1 cellular context compared by ENCODE assay signal in the genomic region with DNA sequence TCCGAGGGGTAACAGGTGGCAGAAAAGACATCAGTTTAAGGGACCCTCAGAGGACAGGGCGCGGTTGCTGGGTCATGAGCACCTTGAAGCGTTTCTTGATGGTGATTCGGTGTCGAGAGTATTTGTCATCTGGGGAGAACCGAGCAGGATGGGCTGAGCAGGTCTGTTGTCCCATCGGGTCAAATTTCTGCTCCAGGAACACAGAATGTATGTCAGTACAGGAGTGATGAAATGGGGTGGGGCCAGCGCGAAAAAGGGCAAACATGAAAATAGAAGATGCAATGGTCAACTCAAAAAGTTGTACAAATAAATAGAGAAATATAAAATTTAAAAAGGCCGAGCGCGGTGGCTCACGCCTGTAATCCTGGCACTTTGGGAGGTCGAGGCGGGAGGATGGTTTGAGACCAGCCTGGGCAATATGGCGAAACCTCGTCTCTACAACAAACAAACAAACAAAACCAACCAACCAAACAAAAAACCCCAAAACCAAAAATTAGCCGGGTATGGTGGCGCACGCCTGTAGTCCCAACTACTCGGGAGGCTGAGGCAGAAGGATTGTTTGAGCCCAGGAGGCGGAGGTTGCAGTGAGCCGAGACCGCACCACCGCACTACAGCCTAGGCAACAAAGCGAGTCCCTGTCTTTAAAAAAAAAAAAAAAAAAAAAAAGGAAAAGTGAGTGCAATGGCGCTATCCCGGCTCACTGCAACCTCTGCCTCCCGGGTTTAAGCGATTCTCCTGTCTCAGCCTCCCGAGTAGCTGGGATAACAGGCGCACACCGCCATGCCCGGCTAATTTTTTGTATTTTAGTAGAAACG.
TF ChIP-seq lines count a peak whose summit lies in the region.

No MANE protein-coding gene starts in this region.

TF ChIP-seq in HEK293, 187 proteins besides CTCF, POLR2A, EP300 and RAD21 (continued from another document):
- TF ChIP-seq, protein P1, sequence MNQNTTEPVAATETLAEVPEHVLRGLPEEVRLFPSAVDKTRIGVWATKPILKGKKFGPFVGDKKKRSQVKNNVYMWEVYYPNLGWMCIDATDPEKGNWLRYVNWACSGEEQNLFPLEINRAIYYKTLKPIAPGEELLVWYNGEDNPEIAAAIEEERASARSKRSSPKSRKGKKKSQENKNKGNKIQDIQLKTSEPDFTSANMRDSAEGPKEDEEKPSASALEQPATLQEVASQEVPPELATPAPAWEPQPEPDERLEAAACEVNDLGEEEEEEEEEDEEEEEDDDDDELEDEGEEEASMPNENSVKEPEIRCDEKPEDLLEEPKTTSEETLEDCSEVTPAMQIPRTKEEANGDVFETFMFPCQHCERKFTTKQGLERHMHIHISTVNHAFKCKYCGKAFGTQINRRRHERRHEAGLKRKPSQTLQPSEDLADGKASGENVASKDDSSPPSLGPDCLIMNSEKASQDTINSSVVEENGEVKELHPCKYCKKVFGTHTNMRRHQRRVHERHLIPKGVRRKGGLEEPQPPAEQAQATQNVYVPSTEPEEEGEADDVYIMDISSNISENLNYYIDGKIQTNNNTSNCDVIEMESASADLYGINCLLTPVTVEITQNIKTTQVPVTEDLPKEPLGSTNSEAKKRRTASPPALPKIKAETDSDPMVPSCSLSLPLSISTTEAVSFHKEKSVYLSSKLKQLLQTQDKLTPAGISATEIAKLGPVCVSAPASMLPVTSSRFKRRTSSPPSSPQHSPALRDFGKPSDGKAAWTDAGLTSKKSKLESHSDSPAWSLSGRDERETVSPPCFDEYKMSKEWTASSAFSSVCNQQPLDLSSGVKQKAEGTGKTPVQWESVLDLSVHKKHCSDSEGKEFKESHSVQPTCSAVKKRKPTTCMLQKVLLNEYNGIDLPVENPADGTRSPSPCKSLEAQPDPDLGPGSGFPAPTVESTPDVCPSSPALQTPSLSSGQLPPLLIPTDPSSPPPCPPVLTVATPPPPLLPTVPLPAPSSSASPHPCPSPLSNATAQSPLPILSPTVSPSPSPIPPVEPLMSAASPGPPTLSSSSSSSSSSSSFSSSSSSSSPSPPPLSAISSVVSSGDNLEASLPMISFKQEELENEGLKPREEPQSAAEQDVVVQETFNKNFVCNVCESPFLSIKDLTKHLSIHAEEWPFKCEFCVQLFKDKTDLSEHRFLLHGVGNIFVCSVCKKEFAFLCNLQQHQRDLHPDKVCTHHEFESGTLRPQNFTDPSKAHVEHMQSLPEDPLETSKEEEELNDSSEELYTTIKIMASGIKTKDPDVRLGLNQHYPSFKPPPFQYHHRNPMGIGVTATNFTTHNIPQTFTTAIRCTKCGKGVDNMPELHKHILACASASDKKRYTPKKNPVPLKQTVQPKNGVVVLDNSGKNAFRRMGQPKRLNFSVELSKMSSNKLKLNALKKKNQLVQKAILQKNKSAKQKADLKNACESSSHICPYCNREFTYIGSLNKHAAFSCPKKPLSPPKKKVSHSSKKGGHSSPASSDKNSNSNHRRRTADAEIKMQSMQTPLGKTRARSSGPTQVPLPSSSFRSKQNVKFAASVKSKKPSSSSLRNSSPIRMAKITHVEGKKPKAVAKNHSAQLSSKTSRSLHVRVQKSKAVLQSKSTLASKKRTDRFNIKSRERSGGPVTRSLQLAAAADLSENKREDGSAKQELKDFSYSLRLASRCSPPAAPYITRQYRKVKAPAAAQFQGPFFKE (tag by site-specific recombination; IDR thresholded peaks at IDR 0.05; ENCODE audit: borderline replicate concordance) = no peak
- peak; percentile 47; the same call in 1 of the 2 replicates for TF ChIP-seq SCRT2 (tag by site-specific recombination; IDR thresholded peaks at IDR 0.05)
- no peak for TF ChIP-seq ZNF341 (tag by site-specific recombination; IDR thresholded peaks at IDR 0.05; ENCODE audit: low read depth)
- no peak for TF ChIP-seq ZNF521 (tag by site-specific recombination; IDR thresholded peaks at IDR 0.05)
- TF ChIP-seq ZNF658 (tag by site-specific recombination; IDR thresholded peaks at IDR 0.05) = no peak
- no peak for TF ChIP-seq MEIS1 (CRISPR knock-in tag; IDR thresholded peaks at IDR 0.05; ENCODE audit: borderline replicate concordance)
- no peak for TF ChIP-seq ZNF791 (tag by site-specific recombination; IDR thresholded peaks at IDR 0.05)
- TF ChIP-seq ZNF23 (tag by site-specific recombination; IDR thresholded peaks at IDR 0.05; ENCODE audit: borderline replicate concordance) = no peak
- TF ChIP-seq GLI2 (tag by site-specific recombination; IDR thresholded peaks at IDR 0.05; ENCODE audit: borderline replicate concordance, low read depth) = no peak
- no peak for TF ChIP-seq ZNF623 (tag by site-specific recombination; IDR thresholded peaks at IDR 0.05)
- no peak for TF ChIP-seq ZNF394 (tag by site-specific recombination; IDR thresholded peaks at IDR 0.05; ENCODE audit: borderline replicate concordance)
- no peak for TF ChIP-seq ZBTB1 (tag by site-specific recombination; IDR thresholded peaks at IDR 0.05)
- no peak for TF ChIP-seq ZNF324 (tag by site-specific recombination; IDR thresholded peaks at IDR 0.05)
- TF ChIP-seq ZNF19 (tag by site-specific recombination; IDR thresholded peaks at IDR 0.05; ENCODE audit: low read depth) = no peak
- TF ChIP-seq ZNF184 (tag by site-specific recombination; IDR thresholded peaks at IDR 0.05) = no peak
- no peak for TF ChIP-seq ZNF561 (tag by site-specific recombination; IDR thresholded peaks at IDR 0.05; ENCODE audit: borderline replicate concordance)
- no peak for TF ChIP-seq OVOL3 (tag by site-specific recombination; IDR thresholded peaks at IDR 0.05)
- TF ChIP-seq, protein P2, sequence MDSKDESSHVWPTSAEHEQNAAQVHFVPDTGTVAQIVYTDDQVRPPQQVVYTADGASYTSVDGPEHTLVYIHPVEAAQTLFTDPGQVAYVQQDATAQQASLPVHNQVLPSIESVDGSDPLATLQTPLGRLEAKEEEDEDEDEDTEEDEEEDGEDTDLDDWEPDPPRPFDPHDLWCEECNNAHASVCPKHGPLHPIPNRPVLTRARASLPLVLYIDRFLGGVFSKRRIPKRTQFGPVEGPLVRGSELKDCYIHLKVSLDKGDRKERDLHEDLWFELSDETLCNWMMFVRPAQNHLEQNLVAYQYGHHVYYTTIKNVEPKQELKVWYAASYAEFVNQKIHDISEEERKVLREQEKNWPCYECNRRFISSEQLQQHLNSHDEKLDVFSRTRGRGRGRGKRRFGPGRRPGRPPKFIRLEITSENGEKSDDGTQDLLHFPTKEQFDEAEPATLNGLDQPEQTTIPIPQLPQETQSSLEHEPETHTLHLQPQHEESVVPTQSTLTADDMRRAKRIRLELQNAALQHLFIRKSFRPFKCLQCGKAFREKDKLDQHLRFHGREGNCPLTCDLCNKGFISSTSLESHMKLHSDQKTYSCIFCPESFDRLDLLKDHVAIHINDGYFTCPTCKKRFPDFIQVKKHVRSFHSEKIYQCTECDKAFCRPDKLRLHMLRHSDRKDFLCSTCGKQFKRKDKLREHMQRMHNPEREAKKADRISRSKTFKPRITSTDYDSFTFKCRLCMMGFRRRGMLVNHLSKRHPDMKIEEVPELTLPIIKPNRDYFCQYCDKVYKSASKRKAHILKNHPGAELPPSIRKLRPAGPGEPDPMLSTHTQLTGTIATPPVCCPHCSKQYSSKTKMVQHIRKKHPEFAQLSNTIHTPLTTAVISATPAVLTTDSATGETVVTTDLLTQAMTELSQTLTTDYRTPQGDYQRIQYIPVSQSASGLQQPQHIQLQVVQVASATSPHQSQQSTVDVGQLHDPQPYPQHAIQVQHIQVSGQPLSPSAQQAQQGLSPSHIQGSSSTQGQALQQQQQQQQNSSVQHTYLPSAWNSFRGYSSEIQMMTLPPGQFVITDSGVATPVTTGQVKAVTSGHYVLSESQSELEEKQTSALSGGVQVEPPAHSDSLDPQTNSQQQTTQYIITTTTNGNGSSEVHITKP (tag by site-specific recombination; IDR thresholded peaks at IDR 0.05) = no peak
- TF ChIP-seq, protein P3, sequence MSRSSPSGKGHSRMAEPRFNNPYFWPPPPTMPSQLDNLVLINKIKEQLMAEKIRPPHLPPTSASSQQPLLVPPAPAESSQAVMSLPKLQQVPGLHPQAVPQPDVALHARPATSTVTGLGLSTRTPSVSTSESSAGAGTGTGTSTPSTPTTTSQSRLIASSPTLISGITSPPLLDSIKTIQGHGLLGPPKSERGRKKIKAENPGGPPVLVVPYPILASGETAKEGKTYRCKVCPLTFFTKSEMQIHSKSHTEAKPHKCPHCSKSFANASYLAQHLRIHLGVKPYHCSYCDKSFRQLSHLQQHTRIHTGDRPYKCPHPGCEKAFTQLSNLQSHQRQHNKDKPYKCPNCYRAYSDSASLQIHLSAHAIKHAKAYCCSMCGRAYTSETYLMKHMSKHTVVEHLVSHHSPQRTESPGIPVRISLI (tag by site-specific recombination; IDR thresholded peaks at IDR 0.05) = peak; percentile 71; the same call in 1 of the 2 replicates
